Comparison of ENCODE assay signal across 10 cellular contexts in the genomic region with DNA sequence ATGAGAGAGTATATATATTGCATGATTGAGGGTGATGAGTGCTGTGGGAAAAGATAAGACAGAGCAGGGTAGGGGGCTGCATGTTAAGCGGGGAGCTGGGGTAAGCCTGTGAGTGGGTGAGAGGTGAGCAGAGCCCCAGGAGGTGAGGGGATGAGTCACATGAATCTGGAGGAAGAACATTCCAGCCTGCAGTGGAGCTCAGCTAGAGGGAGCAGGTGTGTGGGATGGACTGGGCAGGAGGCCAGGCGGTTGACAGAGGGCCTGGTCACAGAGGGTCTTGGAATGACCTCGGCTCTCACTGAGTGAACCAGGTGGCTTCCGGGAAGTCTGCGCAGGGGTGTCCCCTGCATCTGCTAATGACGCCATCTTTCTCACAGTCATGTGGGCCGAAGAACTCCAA. TPM values are rescaled to one million over a fixed set of nuclear protein-coding genes. Genes with fewer than 3 reads are reported as not detected.
DNase-seq lines count a peak whose midpoint lies in the region; ATAC-seq and TF ChIP-seq lines count a peak whose summit lies in the region.
"Had no signal": no experiment of that assay in that cellular context is flagged by ENCODE, and none has a peak within 500 bp of the region (broad histone marks: within the 10 kb centered on the region; RNA-seq: fewer than 3 reads in every experiment).

No MANE protein-coding gene starts in this region.

- H3K36me3 ChIP-seq in heart right ventricle: peaks cover 0 to 100% (median 53%) of the 10 kb centered on the region in 9 donors
- peaks cover 28 to 45% (median 40%) of the 10 kb centered on the region in 3 donors for H3K36me3 ChIP-seq in skeletal muscle tissue (ENCODE audit: control insufficient read depth in 3 of 3, insufficient read depth in 3 of 3, low read length in 3 of 3)

- ATAC-seq in WTC11 (peak; percentile 48), heart right ventricle (peak in 7 of 8 donors; percentile 23 to 73 (median 48)), HG03135 (IDR thresholded peaks at IDR 0.05; ENCODE audit: unreplicated experiment) (no peak), HG03354 (IDR thresholded peaks at IDR 0.05; ENCODE audit: poor library complexity, severe bottlenecking, unreplicated experiment) (no peak)

- no peak overlapping the region for H3K4me3 ChIP-seq in heart right ventricle
- no peak overlapping the region for H3K4me3 ChIP-seq in skeletal muscle tissue (ENCODE audit: low read length in 3 of 3)

- H3K36me3 Mint-ChIP-seq in WTC11: peaks cover 36% of the 10 kb centered on the region

- 43 to 64% methylated on average over 7 of the region's 7 CpGs for WGBS in heart right ventricle, 2 donors

- peak overlapping the region; percentile 57; the same call in 1 of the 2 replicates for H3K27ac Mint-ChIP-seq in WTC11

- H3K27ac ChIP-seq in heart right ventricle (peak overlapping the region in 9 of 10 donors; percentile 65 to 83 (median 73)), skeletal muscle tissue (ENCODE audit: low read depth, low read length) (peak overlapping the region; percentile 71)

- peaks cover 6% of the 10 kb centered on the region for H3K4me1 Mint-ChIP-seq in WTC11

- CTCF ChIA-PET in WTC11 (lab: Charles Lee): no interaction called here

- no peaks in the 10 kb centered on the region for H3K9me3 Mint-ChIP-seq in WTC11
- H3K9me3 Mint-ChIP-seq: activated naive CD4-positive, alpha-beta T cell treated with anti-CD3 and anti-CD28 coated beads for 36 hours had no signal

- H3K4me1 ChIP-seq in heart right ventricle (peaks cover 3 to 66% (median 60%) of the 10 kb centered on the region in 9 donors), skeletal muscle tissue (ENCODE audit: control insufficient read depth in 3 of 3, insufficient read depth in 3 of 3, low read length in 3 of 3) (peaks cover 52 to 65% (median 63%) of the 10 kb centered on the region in 3 donors)

- TF ChIP-seq CTCF in WTC11 (IDR thresholded peaks at IDR 0.05): no peak
- peak in 1 of 9 donors; percentile 8 for TF ChIP-seq CTCF in heart right ventricle (IDR thresholded peaks at IDR 0.05)

- H3K9me3 ChIP-seq in heart right ventricle: no peaks in the 10 kb centered on the region
- no peaks in the 10 kb centered on the region for H3K9me3 ChIP-seq in skeletal muscle tissue (ENCODE audit: control insufficient read depth in 3 of 3, low read length in 3 of 3)

- intact Hi-C loops in heart right ventricle (cut with DNase I): no loop called here

- no peaks in the 10 kb centered on the region for H3K27me3 ChIP-seq in heart right ventricle
- H3K27me3 ChIP-seq in skeletal muscle tissue (ENCODE audit: control insufficient read depth in 3 of 3, insufficient read depth in 3 of 3, low read length in 3 of 3): no peaks in the 10 kb centered on the region

- H3K27me3 Mint-ChIP-seq in WTC11 (ENCODE audit: low read depth): no peaks in the 10 kb centered on the region

- DNase-seq in HCEC 1CT (peak; percentile 81), WTC11 (ENCODE audit: low spot score) (no peak), heart right ventricle (peak; percentile 29 to 50), superior temporal gyrus (ENCODE audit: extremely low spot score) (no peak)
- no peak for DNase-seq in activated CD4-positive, alpha-beta T cell treated with anti-CD3 and anti-CD28 coated beads for 4 hours
- DNase-seq: activated naive CD4-positive, alpha-beta T cell treated with anti-CD3 and anti-CD28 coated beads for 36 hours; NCI-H526 treated with DMSO at 0.1 percent for 48 hours had no signal

- H3K9ac ChIP-seq in skeletal muscle tissue (ENCODE audit: low read depth in 1 of 3, low read length in 3 of 3): peak overlapping the region in 1 of 3 donors; percentile 63

- no peak overlapping the region for H3K4me3 Mint-ChIP-seq in WTC11
- H3K4me3 Mint-ChIP-seq: activated naive CD4-positive, alpha-beta T cell treated with anti-CD3 and anti-CD28 coated beads for 36 hours had no signal

- POLR2A ChIA-PET in WTC11 (lab: Charles Lee): no interaction called here

TF ChIP-seq in WTC11, 78 proteins besides CTCF, POLR2A, EP300 and RAD21:
- TF ChIP-seq TEAD4 (CRISPR knock-in tag; IDR thresholded peaks at IDR 0.05): no peak

RNA-seq across cellular contexts. Expression of a gene that starts 44.4 kb away (rescaled TPM):
- total RNA-seq in WTC11 (2021): 21.4 to 22.3 TPM (median 21.7 TPM) in 3 replicates
- total RNA-seq in heart right ventricle: 10 to 100 TPM; 31.7 to 44.9 (median 40.1) TPM
- polyA plus RNA-seq in heart right ventricle: 10 to 100 TPM; 17.8 to 21.5 TPM
- 37.6 TPM for total RNA-seq in skeletal muscle tissue

RNA-seq across cellular contexts. Expression of a gene that starts 47.5 kb away (rescaled TPM):
- total RNA-seq in WTC11 (2021) (17.6 to 22.4 TPM (median 18.3 TPM) in 3 replicates), heart right ventricle (10 to 100 TPM; 15.3 to 29.0 (median 18.6) TPM), skeletal muscle tissue (52.2 TPM)
- 10 to 100 TPM; 14.0 to 25.7 TPM for polyA plus RNA-seq in heart right ventricle

RNA-seq across cellular contexts. Expression of a gene that starts 51.7 kb away (rescaled TPM):
- 7.9 to 10.1 TPM (median 10.0 TPM) in 3 replicates for total RNA-seq in WTC11 (2021)
- total RNA-seq in heart right ventricle: 10 to 100 TPM in 4 of 10 donors, 1 to 10 TPM in 6; 7.0 to 14.1 (median 9.1) TPM
- polyA plus RNA-seq in heart right ventricle: 10 to 100 TPM in 1 of 2 donors, 1 to 10 TPM in 1; 7.3 to 13.2 TPM
- 3.7 TPM for total RNA-seq in skeletal muscle tissue

Comparison
In these comparisons a context has a peak if more than half of its experiments do, and no peak if none do; other contexts are left out.
1. DNase-seq: peak in HCEC 1CT (single experiment) and heart right ventricle (2 of 2); none in WTC11 (single experiment), activated CD4-positive, alpha-beta T cell treated with anti-CD3 and anti-CD28 coated beads for 4 hours (0 of 2) and superior temporal gyrus (single experiment).
2. ATAC-seq: peak in WTC11 (single experiment) and heart right ventricle (7 of 8); none in HG03135 (single experiment) and HG03354 (single experiment).